Comparison of ENCODE assay signal across 11 cellular contexts in the genomic region with DNA sequence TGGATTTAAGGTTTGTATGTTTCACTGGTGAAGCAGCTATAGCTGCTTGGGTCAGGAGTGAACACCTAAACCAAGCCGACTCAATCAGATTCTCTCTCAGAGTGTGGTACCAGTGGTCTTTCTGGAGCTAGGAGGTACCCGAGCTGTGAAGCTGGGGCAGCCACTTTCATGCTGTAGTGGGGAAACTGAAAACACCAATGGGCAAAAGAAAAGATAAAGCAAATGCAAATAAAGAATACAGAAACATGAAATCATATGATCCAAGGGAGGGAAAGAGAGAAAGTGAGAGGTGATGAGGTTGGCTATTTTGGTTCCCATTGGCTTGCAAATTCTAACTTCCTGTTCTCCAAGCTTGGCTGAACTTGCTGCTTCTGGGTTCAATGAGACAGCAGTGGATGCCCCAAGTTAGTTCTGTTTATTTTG.
DNase-seq lines count a peak whose midpoint lies in the region; ATAC-seq and TF ChIP-seq lines count a peak whose summit lies in the region.
"Had no signal": no experiment of that assay in that cellular context is flagged by ENCODE, and none has a peak within 500 bp of the region (broad histone marks: within the 10 kb centered on the region; RNA-seq: fewer than 3 reads in every experiment).

No MANE protein-coding gene starts in this region.

- no peaks in the 10 kb centered on the region for H3K9me3 ChIP-seq in ovary

- no peak overlapping the region for H3K4me3 ChIP-seq in ovary
- H3K4me3 ChIP-seq: SK-N-MC, spleen had no signal

- peak; percentile 90 for ATAC-seq in GM19438 (IDR thresholded peaks at IDR 0.05; ENCODE audit: low read depth, unreplicated experiment)
- ATAC-seq in HG02884 (IDR thresholded peaks at IDR 0.05; ENCODE audit: unreplicated experiment): peak; percentile 88
- peak; percentile 84 for ATAC-seq in HG03565 (IDR thresholded peaks at IDR 0.05; ENCODE audit: unreplicated experiment)

- in situ Hi-C loops in GM13977 (cut with MboI; ENCODE audit: low pct_unique_long_range_greater_than_20kb, low sequenced_read_pairs, unreplicated experiment): no loop called here

- 85 to 89% (median 88%) methylated on average over 2 of the region's 2 CpGs for WGBS in ovary, 3 donors

- TF ChIP-seq CTCF in GM13977 (IDR thresholded peaks at IDR 0.05; ENCODE audit: extremely low read depth, insufficient read depth, missing control alignments) (no peak), ovary (IDR thresholded peaks at IDR 0.05) (no peak)

- no peak overlapping the region for H3K27ac ChIP-seq in ovary
- H3K27ac ChIP-seq: SK-N-MC had no signal

- H3K4me1 ChIP-seq in ovary (ENCODE audit: insufficient read depth): no peaks in the 10 kb centered on the region

- DNase-seq in GM13977 (ENCODE audit: low spot score) (peak; percentile 17), NCI-H2171 treated with DMSO at 0.1 percent for 48 hours (lab: John Stamatoyannopoulos, UW) (no peak), NCI-H1092 treated with DMSO at 0.1 percent for 48 hours (lab: John Stamatoyannopoulos, UW) (no peak), ovary (no peak), SK-N-DZ (ENCODE audit: low spot score) (no peak)
- DNase-seq: NCI-H2171, spleen had no signal

- intact Hi-C loops in ovary (cut with DNase I): no loop called here

- TF ChIP-seq EP300 in ovary (IDR thresholded peaks at IDR 0.05): no peak

- no peaks in the 10 kb centered on the region for H3K27me3 ChIP-seq in ovary
- H3K27me3 ChIP-seq: spleen had no signal

- TF ChIP-seq POLR2A in ovary (IDR thresholded peaks at IDR 0.05): no peak

- H3K36me3 ChIP-seq in ovary: no peaks in the 10 kb centered on the region
- H3K36me3 ChIP-seq: spleen had no signal
